ENCODE assay signal across 1 cellular context in the genomic region with DNA sequence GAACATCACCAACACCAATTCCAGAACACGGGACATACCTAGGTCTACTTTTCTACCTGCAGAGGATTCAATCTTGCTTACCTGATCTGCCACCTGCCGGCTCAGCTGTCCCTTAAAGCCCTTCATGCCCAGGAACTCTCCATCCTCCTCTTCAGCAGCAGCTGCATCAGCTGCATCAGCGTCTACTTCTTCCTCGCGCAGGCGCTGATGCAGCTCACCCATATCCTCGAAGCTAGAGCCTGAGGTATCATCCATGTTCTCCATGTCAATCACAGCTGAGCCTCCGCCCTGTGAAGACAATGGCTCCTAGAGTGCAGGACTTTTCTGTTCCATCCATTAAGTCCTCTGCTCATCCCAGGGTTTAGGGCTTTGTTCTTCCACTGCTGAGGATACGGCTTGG.
TF ChIP-seq lines count a peak whose summit lies in the region.

No MANE protein-coding gene starts in this region.

TF ChIP-seq in GM12878, 131 proteins besides CTCF, POLR2A, EP300 and RAD21:
- TF ChIP-seq, protein P1, sequence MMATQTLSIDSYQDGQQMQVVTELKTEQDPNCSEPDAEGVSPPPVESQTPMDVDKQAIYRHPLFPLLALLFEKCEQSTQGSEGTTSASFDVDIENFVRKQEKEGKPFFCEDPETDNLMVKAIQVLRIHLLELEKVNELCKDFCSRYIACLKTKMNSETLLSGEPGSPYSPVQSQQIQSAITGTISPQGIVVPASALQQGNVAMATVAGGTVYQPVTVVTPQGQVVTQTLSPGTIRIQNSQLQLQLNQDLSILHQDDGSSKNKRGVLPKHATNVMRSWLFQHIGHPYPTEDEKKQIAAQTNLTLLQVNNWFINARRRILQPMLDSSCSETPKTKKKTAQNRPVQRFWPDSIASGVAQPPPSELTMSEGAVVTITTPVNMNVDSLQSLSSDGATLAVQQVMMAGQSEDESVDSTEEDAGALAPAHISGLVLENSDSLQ (IDR thresholded peaks at IDR 0.05): peak; percentile 73
- TF ChIP-seq SIN3A (IDR thresholded peaks at IDR 0.05; ENCODE audit: low read depth, low read length): no peak
- TF ChIP-seq NBN (IDR thresholded peaks at IDR 0.05): no peak
TF ChIP-seq in GM12878: peak in this region for 1.
